Comparison of ENCODE assay signal across 8 cellular contexts in genomic region chr10:7817576-7817975, GRCh38. TPM values are rescaled to one million over a fixed set of nuclear protein-coding genes. Genes with fewer than 3 reads are reported as not detected.
DNase-seq lines count a peak whose midpoint lies in the region; ATAC-seq and TF ChIP-seq lines count a peak whose summit lies in the region.

No MANE protein-coding gene starts in this region.

- TF ChIP-seq CTCF in SK-N-SH (IDR thresholded peaks at IDR 0.05), result no peak
- TF ChIP-seq CTCF in activated CD8-positive, alpha-beta T cell treated with anti-CD3 and anti-CD28 coated beads for 36 hours (IDR thresholded peaks at IDR 0.05), result no peak

- H3K36me3 ChIP-seq in SK-N-SH (replicated peaks in 1 of 2; ENCODE audit: control insufficient read depth in 1 of 2, insufficient read depth in 2 of 2, low read length in 1 of 2), result peaks cover 8 to 12% of the 10 kb centered on the region in 2 experiments
- no peaks in the 10 kb centered on the region; the same call in 1 of the 2 replicates for H3K36me3 ChIP-seq in iPS-20b (ENCODE audit: insufficient read depth, low read depth, low read length)

- H3K9me3 Mint-ChIP-seq in activated CD8-positive, alpha-beta T cell treated with anti-CD3 and anti-CD28 coated beads for 36 hours, result no peaks in the 10 kb centered on the region
- no peaks in the 10 kb centered on the region for H3K9me3 Mint-ChIP-seq in stimulated activated naive CD8-positive, alpha-beta T cell treated with anti-CD3 and anti-CD28 coated beads, Interleukin-15, amount 100 ng/mL, for 72 hours

- no peaks in the 10 kb centered on the region for H4K20me1 ChIP-seq in SK-N-SH (ENCODE audit: insufficient read depth)

- ATAC-seq in SK-N-SH treated with all-trans-retinoic acid at 6 μM for 48 hours, result no peak
- no peak for ATAC-seq in activated CD8-positive, alpha-beta T cell treated with anti-CD3 and anti-CD28 coated beads for 36 hours
- ATAC-seq in stimulated activated naive CD8-positive, alpha-beta T cell treated with anti-CD3 and anti-CD28 coated beads, Interleukin-15, amount 100 ng/mL, for 72 hours, result no peak
- no peak for ATAC-seq in GM21529 (IDR thresholded peaks at IDR 0.05; ENCODE audit: unreplicated experiment)

- no peak for TF ChIP-seq RAD21 in SK-N-SH (IDR thresholded peaks at IDR 0.05; ENCODE audit: low read length)

- H3K27ac ChIP-seq in SK-N-SH (ENCODE audit: low read depth in 2 of 2, low read length in 1 of 2) (no peak overlapping the region), iPS-20b (ENCODE audit: low read length) (no peak overlapping the region)

- H3F3A ChIP-seq in SK-N-SH (replicated peaks; ENCODE audit: insufficient read depth), result no peaks in the 10 kb centered on the region

- intact Hi-C loops in activated CD8-positive, alpha-beta T cell treated with anti-CD3 and anti-CD28 coated beads for 36 hours (cut with micrococcal nuclease), result no loop called here

- H3K27me3 ChIP-seq in SK-N-SH (ENCODE audit: insufficient read depth) (no peaks in the 10 kb centered on the region), iPS-20b (ENCODE audit: insufficient read depth, low read length) (no peaks in the 10 kb centered on the region; the same call in 1 of the 2 replicates)

- no peak for TF ChIP-seq EP300 in SK-N-SH (IDR thresholded peaks at IDR 0.05; ENCODE audit: borderline replicate concordance in 1 of 2, low read depth in 1 of 2, low read length in 1 of 2)

- H3K36me3 Mint-ChIP-seq in activated CD8-positive, alpha-beta T cell treated with anti-CD3 and anti-CD28 coated beads for 36 hours (ENCODE audit: low read depth), result no peaks in the 10 kb centered on the region

- no peaks in the 10 kb centered on the region for H3K27me3 Mint-ChIP-seq in activated CD8-positive, alpha-beta T cell treated with anti-CD3 and anti-CD28 coated beads for 36 hours
- no peaks in the 10 kb centered on the region for H3K27me3 Mint-ChIP-seq in stimulated activated naive CD8-positive, alpha-beta T cell treated with anti-CD3 and anti-CD28 coated beads, Interleukin-15, amount 100 ng/mL, for 72 hours

- peak overlapping the region; percentile 95 for H3K4me2 ChIP-seq in SK-N-SH

- H2AFZ ChIP-seq in SK-N-SH (ENCODE audit: low read depth), result peak overlapping the region; percentile 94; the same call in 1 of the 2 replicates

- H3K4me3 Mint-ChIP-seq in activated CD8-positive, alpha-beta T cell treated with anti-CD3 and anti-CD28 coated beads for 36 hours, result peak overlapping the region; percentile 93
- peak overlapping the region; percentile 92 to 99 for H3K4me3 Mint-ChIP-seq in stimulated activated naive CD8-positive, alpha-beta T cell treated with anti-CD3 and anti-CD28 coated beads, Interleukin-15, amount 100 ng/mL, for 72 hours

- POLR2A ChIA-PET in SK-N-SH (lab: Yijun Ruan, JAX), result interaction anchor here (1.3 to 1.7 kb wide), 2 partner anchors 9 to 30 kb away, joined by 5 to 9 read pairs; partner anchors contain the start of genes ATP5F1C and KIN
- POLR2A ChIA-PET in activated CD8-positive, alpha-beta T cell treated with anti-CD3 and anti-CD28 coated beads for 36 hours (lab: Charles Lee), result interaction anchor here (0.6 to 2.5 kb wide), 8 partner anchors 8 to 372 kb away, joined by 3 to 20 read pairs (median 6); partner anchors contain the start of genes ATP5F1C and KIN

- H3K4me1 ChIP-seq in SK-N-SH (ENCODE audit: control insufficient read depth in 1 of 2, insufficient read depth in 2 of 2, low read depth in 1 of 2, low read length in 1 of 2) (peaks cover 0 to 13% of the 10 kb centered on the region in 2 experiments; a peak in 2 of 4 replicates), iPS-20b (ENCODE audit: insufficient read depth, low read length) (peaks cover 9% of the 10 kb centered on the region)

- peak overlapping the region; percentile 98 to 100 for H3K4me3 ChIP-seq in SK-N-SH (ENCODE audit: low read depth in 2 of 2, low read length in 1 of 2)
- H3K4me3 ChIP-seq in iPS-20b (ENCODE audit: low read length), result peak overlapping the region; percentile 97

- DNase-seq in SK-N-SH (no peak), UCSD-AML1 (lab: John Stamatoyannopoulos, UW; ENCODE audit: unreplicated experiment) (no peak), NCI-H2227 (lab: John Stamatoyannopoulos, UW; ENCODE audit: unreplicated experiment) (no peak)
- DNase-seq in activated CD8-positive, alpha-beta T cell treated with anti-CD3 and anti-CD28 coated beads for 36 hours, result no peak
- DNase-seq in stimulated activated naive CD8-positive, alpha-beta T cell treated with anti-CD3 and anti-CD28 coated beads, Interleukin-15, amount 100 ng/mL, for 72 hours, result no peak

- WGBS in SK-N-SH (ENCODE audit: low lambda C conversion rate), result 38% methylated on average over 12 of the region's 12 CpGs

- CTCF ChIA-PET in SK-N-SH (lab: Yijun Ruan, JAX), result interaction anchor here (0.6 to 2.2 kb wide), 3 partner anchors 8 to 1391 kb away, joined by 3 to 12 read pairs (median 4); no protein-coding TSS in a partner anchor
- CTCF ChIA-PET in activated CD8-positive, alpha-beta T cell treated with anti-CD3 and anti-CD28 coated beads for 36 hours (lab: Charles Lee), result interaction anchor here (0.8 to 1.8 kb wide), 4 partner anchors 18 to 292 kb away, joined by 3 to 4 read pairs (median 4); no protein-coding TSS in a partner anchor

- no peak overlapping the region; the same call in 1 of the 2 replicates for H3K9ac ChIP-seq in SK-N-SH
- peak overlapping the region; percentile 80; the same call in 1 of the 2 replicates for H3K9ac ChIP-seq in iPS-20b (ENCODE audit: low read depth, low read length)

- peak overlapping the region; percentile 40 for H3K27ac Mint-ChIP-seq in activated CD8-positive, alpha-beta T cell treated with anti-CD3 and anti-CD28 coated beads for 36 hours
- peak overlapping the region in 1 of 2 donors; percentile 98 for H3K27ac Mint-ChIP-seq in stimulated activated naive CD8-positive, alpha-beta T cell treated with anti-CD3 and anti-CD28 coated beads, Interleukin-15, amount 100 ng/mL, for 72 hours

- no peaks in the 10 kb centered on the region for H3K9me2 ChIP-seq in SK-N-SH

- peaks cover 37% of the 10 kb centered on the region for H3K4me1 Mint-ChIP-seq in activated CD8-positive, alpha-beta T cell treated with anti-CD3 and anti-CD28 coated beads for 36 hours (ENCODE audit: low read depth)
- peaks cover 37% of the 10 kb centered on the region for H3K4me1 Mint-ChIP-seq in stimulated activated naive CD8-positive, alpha-beta T cell treated with anti-CD3 and anti-CD28 coated beads, Interleukin-15, amount 100 ng/mL, for 72 hours

- H3K79me2 ChIP-seq in SK-N-SH (ENCODE audit: insufficient read depth), result peaks cover 34% of the 10 kb centered on the region

- H3K9me3 ChIP-seq in SK-N-SH, result no peaks in the 10 kb centered on the region
- no peaks in the 10 kb centered on the region for H3K9me3 ChIP-seq in iPS-20b (ENCODE audit: insufficient read depth, low read depth, low read length)

TF ChIP-seq in SK-N-SH, 30 proteins besides CTCF, POLR2A, EP300 and RAD21 (continues in another document):
- TF ChIP-seq FOSL2 (IDR thresholded peaks at IDR 0.05; ENCODE audit: borderline replicate concordance, low read depth), result no peak
- TF ChIP-seq SMC3 (IDR thresholded peaks at IDR 0.05; ENCODE audit: low read depth, low read length), result no peak
- no peak for TF ChIP-seq NFIC (IDR thresholded peaks at IDR 0.05; ENCODE audit: borderline replicate concordance)

TF ChIP-seq in SK-N-SH treated with all-trans-retinoic acid at 6 μM for 48 hours, 23 proteins besides CTCF, POLR2A, EP300 and RAD21 (continues in another document):
- TF ChIP-seq GLIS3 (CRISPR knock-in tag; IDR thresholded peaks at IDR 0.05) (no peak), CSDC2 (CRISPR knock-in tag; IDR thresholded peaks at IDR 0.05) (no peak), PPARA (CRISPR knock-in tag; IDR thresholded peaks at IDR 0.05; ENCODE audit: borderline replicate concordance) (no peak), CSRNP3 (CRISPR knock-in tag; IDR thresholded peaks at IDR 0.05) (no peak), ZFP3 (CRISPR knock-in tag; IDR thresholded peaks at IDR 0.05) (no peak), ZFP30 (CRISPR knock-in tag; IDR thresholded peaks at IDR 0.05) (no peak), SNAI2 (CRISPR knock-in tag; IDR thresholded peaks at IDR 0.05) (no peak), TOX (CRISPR knock-in tag; IDR thresholded peaks at IDR 0.05; ENCODE audit: borderline replicate concordance) (no peak), BACH2 (CRISPR knock-in tag; IDR thresholded peaks at IDR 0.05; ENCODE audit: borderline replicate concordance) (no peak), ZNF70 (CRISPR knock-in tag; IDR thresholded peaks at IDR 0.05) (no peak), ARNTL (CRISPR knock-in tag; IDR thresholded peaks at IDR 0.05; ENCODE audit: borderline replicate concordance, low read depth) (no peak), ZNF8 (CRISPR knock-in tag; IDR thresholded peaks at IDR 0.05) (no peak), ZC3H10 (CRISPR knock-in tag; IDR thresholded peaks at IDR 0.05) (no peak), ISL1 (CRISPR knock-in tag; IDR thresholded peaks at IDR 0.05) (no peak)

RNA-seq across cellular contexts. Expression of gene TAF3, which starts 0.7 kb away (rescaled TPM):
- polyA plus RNA-seq in SK-N-SH (2012; rRNA removed), result 1.7 and 2.4 TPM in 2 replicates
- polyA plus RNA-seq in SK-N-SH (2012; cell fraction: cytosol; rRNA removed), result 2.6 and 2.7 TPM in 2 replicates
- 1.9 and 2.3 TPM in 2 replicates for polyA plus RNA-seq in SK-N-SH (2012; cell fraction: nucleus; rRNA removed)
- 10 to 100 TPM; 12.5 to 12.7 TPM for total RNA-seq in activated CD8-positive, alpha-beta T cell treated with anti-CD3 and anti-CD28 coated beads for 36 hours

RNA-seq across cellular contexts. Expression of gene ATP5F1C, which starts 29.6 kb away (rescaled TPM):
- 299 and 331 TPM in 2 replicates for polyA plus RNA-seq in SK-N-SH (2012; rRNA removed)
- 366 and 469 TPM in 2 replicates for polyA plus RNA-seq in SK-N-SH (2012; cell fraction: cytosol; rRNA removed)
- polyA plus RNA-seq in SK-N-SH (2012; cell fraction: nucleus; rRNA removed), result 138 and 187 TPM in 2 replicates
- 100 to 1,000 TPM; 282 to 292 TPM for total RNA-seq in activated CD8-positive, alpha-beta T cell treated with anti-CD3 and anti-CD28 coated beads for 36 hours

RNA-seq across cellular contexts. Expression of gene KIN, which starts 29.8 kb away (rescaled TPM):
- 3.2 and 4.4 TPM in 2 replicates for polyA plus RNA-seq in SK-N-SH (2012; rRNA removed)
- 3.2 and 7.9 TPM in 2 replicates for polyA plus RNA-seq in SK-N-SH (2012; cell fraction: cytosol; rRNA removed)
- 4.1 and 10.3 TPM in 2 replicates for polyA plus RNA-seq in SK-N-SH (2012; cell fraction: nucleus; rRNA removed)
- 10 to 100 TPM; 10.7 to 12.6 TPM for total RNA-seq in activated CD8-positive, alpha-beta T cell treated with anti-CD3 and anti-CD28 coated beads for 36 hours
